19 cellular contexts compared by ENCODE assay signal in genomic region chr1:208432346-208432745, GRCh38.
DNase-seq lines count a peak whose midpoint lies in the region; ATAC-seq, FAIRE-seq and TF ChIP-seq lines count a peak whose summit lies in the region.
"Had no signal": no experiment of that assay in that cellular context is flagged by ENCODE, and none has a peak within 500 bp of the region (broad histone marks: within the 10 kb centered on the region; RNA-seq: fewer than 3 reads in every experiment).

No MANE protein-coding gene starts in this region.

- H3K4me1 Mint-ChIP-seq in astrocyte (ENCODE audit: low read depth, unreplicated experiment) (peaks cover 23% of the 10 kb centered on the region), GM23338 (peaks cover 18% of the 10 kb centered on the region)
- H3K4me1 Mint-ChIP-seq: T-cell had no signal

- no peak for FAIRE-seq in astrocyte (lab: Jason Lieb, UNC)
- FAIRE-seq: GM19239 had no signal

- WGBS in smooth muscle cell (ENCODE audit: low lambda C conversion rate) = 83% methylated on average over 2 of the region's 2 CpGs

- H3K27me3 ChIP-seq in MG63 = no peaks in the 10 kb centered on the region
- H3K27me3 ChIP-seq in astrocyte (ENCODE audit: insufficient read depth, low read length) = no peaks in the 10 kb centered on the region
- H3K27me3 ChIP-seq in smooth muscle cell (ENCODE audit: low read depth) = no peaks in the 10 kb centered on the region
- H3K27me3 ChIP-seq in GM23338 (ENCODE audit: insufficient read depth) = no peaks in the 10 kb centered on the region

- H3K4me3 Mint-ChIP-seq in astrocyte (ENCODE audit: unreplicated experiment) = no peak overlapping the region
- no peak overlapping the region for H3K4me3 Mint-ChIP-seq in GM23338
- H3K4me3 Mint-ChIP-seq: T-cell had no signal

- H2AFZ ChIP-seq in astrocyte (ENCODE audit: low read depth, low read length) (no peak overlapping the region), smooth muscle cell (ENCODE audit: low read depth) (no peak overlapping the region), GM23338 (no peak overlapping the region)

- DNase-seq in ELF-1 (ENCODE audit: low read depth, low spot score) (peak; percentile 26), MG63 (peak; percentile 23), astrocyte (ENCODE audit: low read depth) (no peak), smooth muscle cell (lab: John Stamatoyannopoulos, UW; ENCODE audit: unreplicated experiment) (no peak), GM23338 (ENCODE audit: low spot score) (no peak), mucosa of descending colon (no peak), posterior cingulate gyrus (no peak)
- DNase-seq: GDM1, GOT3, Kasumi-1, NCI-H1105, NCI-H187, NCI-H446, Right ventricle myocardium superior, T-cell had no signal

- ATAC-seq in GM23338 (no peak), mucosa of descending colon (no peak)
- ATAC-seq: HCT116, T-cell had no signal

- intact Hi-C loops in mucosa of descending colon (cut with DNase I, micrococcal nuclease) = no loop called here
- intact Hi-C loops in posterior cingulate gyrus (cut with DNase I) = no loop called here

- H3K4me1 ChIP-seq in astrocyte (ENCODE audit: insufficient read depth, low read length) (no peaks in the 10 kb centered on the region), smooth muscle cell (ENCODE audit: low read depth) (peaks cover 36% of the 10 kb centered on the region), GM23338 (ENCODE audit: insufficient read depth) (peaks cover 11% of the 10 kb centered on the region), mucosa of descending colon (ENCODE audit: low read depth) (no peaks in the 10 kb centered on the region)

- H3K4me2 ChIP-seq in astrocyte (ENCODE audit: low read length) (peak overlapping the region; percentile 9), smooth muscle cell (peak overlapping the region; percentile 73), GM23338 (no peak overlapping the region)

- H3F3A ChIP-seq in smooth muscle cell (ENCODE audit: low read depth) = peaks cover 12% of the 10 kb centered on the region
- H3F3A ChIP-seq in GM23338 (replicated peaks; ENCODE audit: low read depth) = no peaks in the 10 kb centered on the region

- H4K20me1 ChIP-seq in astrocyte (ENCODE audit: insufficient read depth, low read length) = no peaks in the 10 kb centered on the region
- no peaks in the 10 kb centered on the region for H4K20me1 ChIP-seq in smooth muscle cell (ENCODE audit: low read depth)
- no peaks in the 10 kb centered on the region for H4K20me1 ChIP-seq in GM23338 (replicated peaks; ENCODE audit: insufficient read depth)

- no peaks in the 10 kb centered on the region for H3K36me3 ChIP-seq in MG63
- no peaks in the 10 kb centered on the region for H3K36me3 ChIP-seq in astrocyte (ENCODE audit: insufficient read depth, low read length)
- no peaks in the 10 kb centered on the region for H3K36me3 ChIP-seq in smooth muscle cell (ENCODE audit: low read depth)
- no peaks in the 10 kb centered on the region for H3K36me3 ChIP-seq in GM23338 (ENCODE audit: insufficient read depth)
- H3K36me3 ChIP-seq in mucosa of descending colon (ENCODE audit: low read depth) = no peaks in the 10 kb centered on the region

- peaks cover 4% of the 10 kb centered on the region for H3K9me2 ChIP-seq in GM23338 (ENCODE audit: insufficient read depth)

- H3K27ac Mint-ChIP-seq in astrocyte (ENCODE audit: unreplicated experiment) (peak overlapping the region; percentile 77), GM23338 (no peak overlapping the region)
- H3K27ac Mint-ChIP-seq: T-cell had no signal

- H3K79me2 ChIP-seq in astrocyte (ENCODE audit: insufficient read depth, low read length) = no peaks in the 10 kb centered on the region
- H3K79me2 ChIP-seq in smooth muscle cell (ENCODE audit: low read depth) = no peaks in the 10 kb centered on the region
- H3K79me2 ChIP-seq in GM23338 (replicated peaks; ENCODE audit: insufficient read depth) = no peaks in the 10 kb centered on the region

- H3K9me3 Mint-ChIP-seq in astrocyte (ENCODE audit: unreplicated experiment) = no peaks in the 10 kb centered on the region
- H3K9me3 Mint-ChIP-seq in GM23338 = no peaks in the 10 kb centered on the region
- H3K9me3 Mint-ChIP-seq: T-cell had no signal

- H3K36me3 Mint-ChIP-seq in astrocyte (ENCODE audit: low read depth, unreplicated experiment) (no peaks in the 10 kb centered on the region), GM23338 (ENCODE audit: low read depth) (no peaks in the 10 kb centered on the region)
- H3K36me3 Mint-ChIP-seq: T-cell had no signal

- no peak overlapping the region for H3K9ac ChIP-seq in astrocyte (ENCODE audit: low read length)
- H3K9ac ChIP-seq in smooth muscle cell (ENCODE audit: low read depth) = peak overlapping the region; percentile 82

- H3K4me3 ChIP-seq in MG63 = no peak overlapping the region
- no peak overlapping the region for H3K4me3 ChIP-seq in astrocyte (ENCODE audit: insufficient read depth, low read depth, low read length)
- H3K4me3 ChIP-seq in smooth muscle cell = no peak overlapping the region
- no peak overlapping the region for H3K4me3 ChIP-seq in GM23338
- no peak overlapping the region for H3K4me3 ChIP-seq in mucosa of descending colon
- H3K4me3 ChIP-seq: SK-N-MC had no signal

- peaks cover 6% of the 10 kb centered on the region for H3K27me3 Mint-ChIP-seq in astrocyte (ENCODE audit: low read depth, unreplicated experiment)
- peaks cover 2% of the 10 kb centered on the region for H3K27me3 Mint-ChIP-seq in GM23338 (ENCODE audit: insufficient read depth, low read depth, poor library complexity)

- no peaks in the 10 kb centered on the region for H3K9me3 ChIP-seq in MG63
- no peaks in the 10 kb centered on the region for H3K9me3 ChIP-seq in astrocyte (ENCODE audit: insufficient read depth, low read depth, low read length)
- no peaks in the 10 kb centered on the region for H3K9me3 ChIP-seq in smooth muscle cell (replicated peaks; ENCODE audit: low read depth)
- H3K9me3 ChIP-seq in mucosa of descending colon = no peaks in the 10 kb centered on the region

- H3K27ac ChIP-seq in astrocyte (ENCODE audit: low read depth, low read length) (no peak overlapping the region), smooth muscle cell (ENCODE audit: low read depth) (peak overlapping the region; percentile 98), GM23338 (ENCODE audit: low read depth) (no peak overlapping the region)
- H3K27ac ChIP-seq: C4-2B, SK-N-MC had no signal

- TF ChIP-seq CTCF in astrocyte (IDR thresholded peaks at IDR 0.05; ENCODE audit: insufficient read depth, low read depth, low read length) = no peak
- TF ChIP-seq CTCF in smooth muscle cell (IDR thresholded peaks at IDR 0.05; ENCODE audit: borderline replicate concordance, insufficient read depth, poor library complexity, severe bottlenecking) = no peak
- no peak for TF ChIP-seq CTCF in GM23338 (conservative IDR thresholded peaks at IDR 0.05; ENCODE audit: low read depth in 2 of 2)
- no peak for TF ChIP-seq CTCF in mucosa of descending colon (IDR thresholded peaks at IDR 0.05)

TF ChIP-seq in GM23338, 12 proteins besides CTCF, POLR2A, EP300 and RAD21 (continues in another document):
- TF ChIP-seq CREB1 (CRISPR knock-in tag; IDR thresholded peaks at IDR 0.05; ENCODE audit: low read depth) (no peak), JUNB (IDR thresholded peaks at IDR 0.05; ENCODE audit: unreplicated experiment) (no peak)
- TF ChIP-seq, protein P1, sequence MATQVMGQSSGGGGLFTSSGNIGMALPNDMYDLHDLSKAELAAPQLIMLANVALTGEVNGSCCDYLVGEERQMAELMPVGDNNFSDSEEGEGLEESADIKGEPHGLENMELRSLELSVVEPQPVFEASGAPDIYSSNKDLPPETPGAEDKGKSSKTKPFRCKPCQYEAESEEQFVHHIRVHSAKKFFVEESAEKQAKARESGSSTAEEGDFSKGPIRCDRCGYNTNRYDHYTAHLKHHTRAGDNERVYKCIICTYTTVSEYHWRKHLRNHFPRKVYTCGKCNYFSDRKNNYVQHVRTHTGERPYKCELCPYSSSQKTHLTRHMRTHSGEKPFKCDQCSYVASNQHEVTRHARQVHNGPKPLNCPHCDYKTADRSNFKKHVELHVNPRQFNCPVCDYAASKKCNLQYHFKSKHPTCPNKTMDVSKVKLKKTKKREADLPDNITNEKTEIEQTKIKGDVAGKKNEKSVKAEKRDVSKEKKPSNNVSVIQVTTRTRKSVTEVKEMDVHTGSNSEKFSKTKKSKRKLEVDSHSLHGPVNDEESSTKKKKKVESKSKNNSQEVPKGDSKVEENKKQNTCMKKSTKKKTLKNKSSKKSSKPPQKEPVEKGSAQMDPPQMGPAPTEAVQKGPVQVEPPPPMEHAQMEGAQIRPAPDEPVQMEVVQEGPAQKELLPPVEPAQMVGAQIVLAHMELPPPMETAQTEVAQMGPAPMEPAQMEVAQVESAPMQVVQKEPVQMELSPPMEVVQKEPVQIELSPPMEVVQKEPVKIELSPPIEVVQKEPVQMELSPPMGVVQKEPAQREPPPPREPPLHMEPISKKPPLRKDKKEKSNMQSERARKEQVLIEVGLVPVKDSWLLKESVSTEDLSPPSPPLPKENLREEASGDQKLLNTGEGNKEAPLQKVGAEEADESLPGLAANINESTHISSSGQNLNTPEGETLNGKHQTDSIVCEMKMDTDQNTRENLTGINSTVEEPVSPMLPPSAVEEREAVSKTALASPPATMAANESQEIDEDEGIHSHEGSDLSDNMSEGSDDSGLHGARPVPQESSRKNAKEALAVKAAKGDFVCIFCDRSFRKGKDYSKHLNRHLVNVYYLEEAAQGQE (IDR thresholded peaks at IDR 0.05; ENCODE audit: unreplicated experiment) = no peak
- TF ChIP-seq, protein P2, sequence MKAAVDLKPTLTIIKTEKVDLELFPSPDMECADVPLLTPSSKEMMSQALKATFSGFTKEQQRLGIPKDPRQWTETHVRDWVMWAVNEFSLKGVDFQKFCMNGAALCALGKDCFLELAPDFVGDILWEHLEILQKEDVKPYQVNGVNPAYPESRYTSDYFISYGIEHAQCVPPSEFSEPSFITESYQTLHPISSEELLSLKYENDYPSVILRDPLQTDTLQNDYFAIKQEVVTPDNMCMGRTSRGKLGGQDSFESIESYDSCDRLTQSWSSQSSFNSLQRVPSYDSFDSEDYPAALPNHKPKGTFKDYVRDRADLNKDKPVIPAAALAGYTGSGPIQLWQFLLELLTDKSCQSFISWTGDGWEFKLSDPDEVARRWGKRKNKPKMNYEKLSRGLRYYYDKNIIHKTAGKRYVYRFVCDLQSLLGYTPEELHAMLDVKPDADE (IDR thresholded peaks at IDR 0.05) = no peak

Comparison
In these comparisons a context has a peak if more than half of its experiments do, and no peak if none do; other contexts are left out.
1. DNase-seq: peak in ELF-1 (single experiment) and MG63 (single experiment); none in astrocyte (single experiment), smooth muscle cell (single experiment), GM23338 (single experiment), mucosa of descending colon (0 of 3) and posterior cingulate gyrus (0 of 10).